ENCODE assay signal across 8 cellular contexts in genomic region chr17:81514485-81514734, GRCh38. TPM values are rescaled to one million over a fixed set of nuclear protein-coding genes. Genes with fewer than 3 reads are reported as not detected.
A peak's percentile ranks its signal among the peaks of the same experiment; 100 is the strongest.
DNase-seq lines count a peak whose midpoint lies in the region; TF ChIP-seq lines count a peak whose summit lies in the region.

No MANE protein-coding gene starts in this region.

- H3K9me3 Mint-ChIP-seq in T-helper 2 cell treated with Interferon-gamma antibody and Interleukin-4, amounts not matched to agents 5 μg/mL and 100 μg/mL, for 36 hours, result no peaks in the 10 kb centered on the region

- peaks cover 8% of the 10 kb centered on the region for H3K27me3 ChIP-seq in H7 (ENCODE audit: control insufficient read depth, insufficient read depth, low read length)

- DNase-seq in H7 (peak; percentile 89), glomerular visceral epithelial cell (ENCODE audit: extremely low spot score) (peak; percentile 44), NCI-H510A (lab: John Stamatoyannopoulos, UW) (no peak), C1 segment of cervical spinal cord (lab: John Stamatoyannopoulos, UW) (no peak), erythroblast (lab: John Stamatoyannopoulos, UW) (no peak), RKO (ENCODE audit: low spot score) (no peak)
- DNase-seq in T-helper 2 cell treated with Interferon-gamma antibody and Interleukin-4, amounts not matched to agents 5 μg/mL and 100 μg/mL, for 36 hours (ENCODE audit: low spot score), result no peak

- peaks cover 21% of the 10 kb centered on the region for H3K4me1 Mint-ChIP-seq in T-helper 2 cell treated with Interferon-gamma antibody and Interleukin-4, amounts not matched to agents 5 μg/mL and 100 μg/mL, for 36 hours (ENCODE audit: low read depth)

- H3K36me3 Mint-ChIP-seq in T-helper 2 cell treated with Interferon-gamma antibody and Interleukin-4, amounts not matched to agents 5 μg/mL and 100 μg/mL, for 36 hours (ENCODE audit: low read depth), result peaks cover 32% of the 10 kb centered on the region

- no peaks in the 10 kb centered on the region for H3K27me3 Mint-ChIP-seq in T-helper 2 cell treated with Interferon-gamma antibody and Interleukin-4, amounts not matched to agents 5 μg/mL and 100 μg/mL, for 36 hours (ENCODE audit: low read depth)

- no peak for TF ChIP-seq POLR2A in erythroblast (IDR thresholded peaks at IDR 0.05; ENCODE audit: low read length)

- H3K4me3 ChIP-seq in H7 (ENCODE audit: insufficient read depth, low read depth, low read length) (peak overlapping the region; percentile 81), skin epidermis (peak overlapping the region; percentile 65 to 96 (median 86))

- peaks cover 25% of the 10 kb centered on the region for H3K36me3 ChIP-seq in H7 (replicated peaks; ENCODE audit: control insufficient read depth, insufficient read depth, low read length)

- H3K27ac Mint-ChIP-seq in T-helper 2 cell treated with Interferon-gamma antibody and Interleukin-4, amounts not matched to agents 5 μg/mL and 100 μg/mL, for 36 hours, result peak overlapping the region; percentile 90

- H3K4me3 Mint-ChIP-seq in T-helper 2 cell treated with Interferon-gamma antibody and Interleukin-4, amounts not matched to agents 5 μg/mL and 100 μg/mL, for 36 hours, result peak overlapping the region; percentile 68

- H3K27ac ChIP-seq in skin epidermis, result peak overlapping the region; percentile 91 to 100 (median 99)

RNA-seq across cellular contexts. Expression of gene ACTG1, which starts 1.8 kb away (rescaled TPM):
- 5,543 and 5,789 TPM in 2 replicates for total RNA-seq in H7 (2014; rRNA removed; shearing (Covaris generic))

RNA-seq across cellular contexts. Expression of gene FSCN2, which starts 13.8 kb away (rescaled TPM):
- total RNA-seq in H7 (2014; rRNA removed; shearing (Covaris generic)), result 0.33 TPM in 1 of 2 replicates, not detected in the other

RNA-seq across cellular contexts. Expression of gene FAAP100, which starts 37.7 kb away (rescaled TPM):
- total RNA-seq in H7 (2014; rRNA removed; shearing (Covaris generic)), result 40.4 and 46.6 TPM in 2 replicates

Comparison
In these comparisons a context has a peak if more than half of its experiments do, and no peak if none do; other contexts are left out.
1. DNase-seq: peak in H7 (single experiment) and glomerular visceral epithelial cell (single experiment); none in T-helper 2 cell treated with Interferon-gamma antibody and Interleukin-4, amounts not matched to agents 5 μg/mL and 100 μg/mL, for 36 hours (single experiment), NCI-H510A (single experiment), C1 segment of cervical spinal cord (0 of 14), erythroblast (0 of 2) and RKO (single experiment).